ENCODE assay signal across 1 cellular context in the genomic region with DNA sequence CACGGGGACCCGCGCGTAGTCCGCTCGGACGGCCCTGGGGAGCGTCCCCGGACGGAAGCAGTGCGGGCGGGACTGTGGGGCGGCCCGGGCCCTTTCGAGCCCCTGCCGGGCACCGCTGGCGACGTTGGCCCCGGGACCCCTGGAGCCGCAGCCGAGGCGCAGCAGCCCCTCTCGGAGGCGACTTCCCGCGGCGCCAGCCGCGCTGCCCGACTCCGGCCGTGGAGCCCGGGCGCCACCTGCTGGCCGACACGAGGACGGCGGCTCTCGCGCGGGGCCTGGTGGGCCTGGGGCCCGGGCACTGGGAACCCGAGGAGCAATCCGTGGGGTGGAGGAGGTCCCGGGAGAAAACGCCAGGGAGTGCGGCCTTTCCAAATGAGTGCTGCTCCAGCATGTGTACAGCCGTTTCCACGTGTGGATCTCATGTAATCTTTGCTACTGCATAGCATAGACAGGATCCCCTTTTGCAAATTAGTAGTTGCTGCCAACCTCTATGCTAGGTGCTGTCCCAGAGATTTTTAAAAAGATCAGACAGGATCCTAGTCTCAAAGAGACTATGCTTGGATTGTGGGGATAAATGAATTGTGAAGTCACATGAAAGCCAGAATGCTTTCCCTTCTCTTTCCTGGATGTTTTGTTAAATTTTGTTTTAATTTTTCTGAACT.
TF ChIP-seq lines count a peak whose summit lies in the region.

No MANE protein-coding gene starts in this region.

TF ChIP-seq in HepG2, 621 proteins besides CTCF, POLR2A, EP300 and RAD21 (continued from another document and continues in another):
- TF ChIP-seq, protein P1, sequence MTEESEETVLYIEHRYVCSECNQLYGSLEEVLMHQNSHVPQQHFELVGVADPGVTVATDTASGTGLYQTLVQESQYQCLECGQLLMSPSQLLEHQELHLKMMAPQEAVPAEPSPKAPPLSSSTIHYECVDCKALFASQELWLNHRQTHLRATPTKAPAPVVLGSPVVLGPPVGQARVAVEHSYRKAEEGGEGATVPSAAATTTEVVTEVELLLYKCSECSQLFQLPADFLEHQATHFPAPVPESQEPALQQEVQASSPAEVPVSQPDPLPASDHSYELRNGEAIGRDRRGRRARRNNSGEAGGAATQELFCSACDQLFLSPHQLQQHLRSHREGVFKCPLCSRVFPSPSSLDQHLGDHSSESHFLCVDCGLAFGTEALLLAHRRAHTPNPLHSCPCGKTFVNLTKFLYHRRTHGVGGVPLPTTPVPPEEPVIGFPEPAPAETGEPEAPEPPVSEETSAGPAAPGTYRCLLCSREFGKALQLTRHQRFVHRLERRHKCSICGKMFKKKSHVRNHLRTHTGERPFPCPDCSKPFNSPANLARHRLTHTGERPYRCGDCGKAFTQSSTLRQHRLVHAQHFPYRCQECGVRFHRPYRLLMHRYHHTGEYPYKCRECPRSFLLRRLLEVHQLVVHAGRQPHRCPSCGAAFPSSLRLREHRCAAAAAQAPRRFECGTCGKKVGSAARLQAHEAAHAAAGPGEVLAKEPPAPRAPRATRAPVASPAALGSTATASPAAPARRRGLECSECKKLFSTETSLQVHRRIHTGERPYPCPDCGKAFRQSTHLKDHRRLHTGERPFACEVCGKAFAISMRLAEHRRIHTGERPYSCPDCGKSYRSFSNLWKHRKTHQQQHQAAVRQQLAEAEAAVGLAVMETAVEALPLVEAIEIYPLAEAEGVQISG (CRISPR knock-in tag; IDR thresholded peaks at IDR 0.05): no peak; the same call in none of the 2 replicates
- TF ChIP-seq MXI1 (IDR thresholded peaks at IDR 0.05; ENCODE audit: borderline replicate concordance, low read depth, low read length): no peak
- TF ChIP-seq, protein P2, sequence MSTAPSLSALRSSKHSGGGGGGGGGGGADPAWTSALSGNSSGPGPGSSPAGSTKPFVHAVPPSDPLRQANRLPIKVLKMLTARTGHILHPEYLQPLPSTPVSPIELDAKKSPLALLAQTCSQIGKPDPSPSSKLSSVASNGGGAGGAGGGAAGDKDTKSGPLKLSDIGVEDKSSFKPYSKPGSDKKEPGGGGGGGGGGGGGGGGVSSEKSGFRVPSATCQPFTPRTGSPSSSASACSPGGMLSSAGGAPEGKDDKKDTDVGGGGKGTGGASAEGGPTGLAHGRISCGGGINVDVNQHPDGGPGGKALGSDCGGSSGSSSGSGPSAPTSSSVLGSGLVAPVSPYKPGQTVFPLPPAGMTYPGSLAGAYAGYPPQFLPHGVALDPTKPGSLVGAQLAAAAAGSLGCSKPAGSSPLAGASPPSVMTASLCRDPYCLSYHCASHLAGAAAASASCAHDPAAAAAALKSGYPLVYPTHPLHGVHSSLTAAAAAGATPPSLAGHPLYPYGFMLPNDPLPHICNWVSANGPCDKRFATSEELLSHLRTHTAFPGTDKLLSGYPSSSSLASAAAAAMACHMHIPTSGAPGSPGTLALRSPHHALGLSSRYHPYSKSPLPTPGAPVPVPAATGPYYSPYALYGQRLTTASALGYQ (CRISPR knock-in tag; IDR thresholded peaks at IDR 0.05): no peak
- TF ChIP-seq, protein P3, sequence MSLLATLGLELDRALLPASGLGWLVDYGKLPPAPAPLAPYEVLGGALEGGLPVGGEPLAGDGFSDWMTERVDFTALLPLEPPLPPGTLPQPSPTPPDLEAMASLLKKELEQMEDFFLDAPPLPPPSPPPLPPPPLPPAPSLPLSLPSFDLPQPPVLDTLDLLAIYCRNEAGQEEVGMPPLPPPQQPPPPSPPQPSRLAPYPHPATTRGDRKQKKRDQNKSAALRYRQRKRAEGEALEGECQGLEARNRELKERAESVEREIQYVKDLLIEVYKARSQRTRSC (CRISPR knock-in tag; IDR thresholded peaks at IDR 0.05; ENCODE audit: low read depth): no peak
- TF ChIP-seq, protein P4, sequence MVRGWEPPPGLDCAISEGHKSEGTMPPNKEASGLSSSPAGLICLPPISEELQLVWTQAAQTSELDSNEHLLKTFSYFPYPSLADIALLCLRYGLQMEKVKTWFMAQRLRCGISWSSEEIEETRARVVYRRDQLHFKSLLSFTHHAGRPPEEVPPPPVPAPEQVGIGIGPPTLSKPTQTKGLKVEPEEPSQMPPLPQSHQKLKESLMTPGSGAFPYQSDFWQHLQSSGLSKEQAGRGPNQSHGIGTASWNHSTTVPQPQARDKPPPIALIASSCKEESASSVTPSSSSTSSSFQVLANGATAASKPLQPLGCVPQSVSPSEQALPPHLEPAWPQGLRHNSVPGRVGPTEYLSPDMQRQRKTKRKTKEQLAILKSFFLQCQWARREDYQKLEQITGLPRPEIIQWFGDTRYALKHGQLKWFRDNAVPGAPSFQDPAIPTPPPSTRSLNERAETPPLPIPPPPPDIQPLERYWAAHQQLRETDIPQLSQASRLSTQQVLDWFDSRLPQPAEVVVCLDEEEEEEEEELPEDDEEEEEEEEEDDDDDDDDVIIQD (CRISPR knock-in tag; IDR thresholded peaks at IDR 0.05; ENCODE audit: low read depth): no peak
- TF ChIP-seq, protein P5, sequence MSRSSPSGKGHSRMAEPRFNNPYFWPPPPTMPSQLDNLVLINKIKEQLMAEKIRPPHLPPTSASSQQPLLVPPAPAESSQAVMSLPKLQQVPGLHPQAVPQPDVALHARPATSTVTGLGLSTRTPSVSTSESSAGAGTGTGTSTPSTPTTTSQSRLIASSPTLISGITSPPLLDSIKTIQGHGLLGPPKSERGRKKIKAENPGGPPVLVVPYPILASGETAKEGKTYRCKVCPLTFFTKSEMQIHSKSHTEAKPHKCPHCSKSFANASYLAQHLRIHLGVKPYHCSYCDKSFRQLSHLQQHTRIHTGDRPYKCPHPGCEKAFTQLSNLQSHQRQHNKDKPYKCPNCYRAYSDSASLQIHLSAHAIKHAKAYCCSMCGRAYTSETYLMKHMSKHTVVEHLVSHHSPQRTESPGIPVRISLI (CRISPR knock-in tag; IDR thresholded peaks at IDR 0.05; ENCODE audit: borderline replicate concordance): no peak
- no peak; the same call in 1 of the 2 replicates for TF ChIP-seq MED1 (CRISPR knock-in tag; IDR thresholded peaks at IDR 0.05)
- no peak for TF ChIP-seq PITX1 (CRISPR knock-in tag; IDR thresholded peaks at IDR 0.05)
- no peak for TF ChIP-seq ATRX (CRISPR knock-in tag; IDR thresholded peaks at IDR 0.05; ENCODE audit: borderline replicate concordance)
- TF ChIP-seq, protein P6, sequence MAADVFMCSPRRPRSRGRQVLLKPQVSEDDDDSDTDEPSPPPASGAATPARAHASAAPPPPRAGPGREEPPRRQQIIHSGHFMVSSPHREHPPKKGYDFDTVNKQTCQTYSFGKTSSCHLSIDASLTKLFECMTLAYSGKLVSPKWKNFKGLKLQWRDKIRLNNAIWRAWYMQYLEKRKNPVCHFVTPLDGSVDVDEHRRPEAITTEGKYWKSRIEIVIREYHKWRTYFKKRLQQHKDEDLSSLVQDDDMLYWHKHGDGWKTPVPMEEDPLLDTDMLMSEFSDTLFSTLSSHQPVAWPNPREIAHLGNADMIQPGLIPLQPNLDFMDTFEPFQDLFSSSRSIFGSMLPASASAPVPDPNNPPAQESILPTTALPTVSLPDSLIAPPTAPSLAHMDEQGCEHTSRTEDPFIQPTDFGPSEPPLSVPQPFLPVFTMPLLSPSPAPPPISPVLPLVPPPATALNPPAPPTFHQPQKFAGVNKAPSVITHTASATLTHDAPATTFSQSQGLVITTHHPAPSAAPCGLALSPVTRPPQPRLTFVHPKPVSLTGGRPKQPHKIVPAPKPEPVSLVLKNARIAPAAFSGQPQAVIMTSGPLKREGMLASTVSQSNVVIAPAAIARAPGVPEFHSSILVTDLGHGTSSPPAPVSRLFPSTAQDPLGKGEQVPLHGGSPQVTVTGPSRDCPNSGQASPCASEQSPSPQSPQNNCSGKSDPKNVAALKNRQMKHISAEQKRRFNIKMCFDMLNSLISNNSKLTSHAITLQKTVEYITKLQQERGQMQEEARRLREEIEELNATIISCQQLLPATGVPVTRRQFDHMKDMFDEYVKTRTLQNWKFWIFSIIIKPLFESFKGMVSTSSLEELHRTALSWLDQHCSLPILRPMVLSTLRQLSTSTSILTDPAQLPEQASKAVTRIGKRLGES (CRISPR knock-in tag; IDR thresholded peaks at IDR 0.05; ENCODE audit: borderline replicate concordance): no peak
- TF ChIP-seq, protein P7, sequence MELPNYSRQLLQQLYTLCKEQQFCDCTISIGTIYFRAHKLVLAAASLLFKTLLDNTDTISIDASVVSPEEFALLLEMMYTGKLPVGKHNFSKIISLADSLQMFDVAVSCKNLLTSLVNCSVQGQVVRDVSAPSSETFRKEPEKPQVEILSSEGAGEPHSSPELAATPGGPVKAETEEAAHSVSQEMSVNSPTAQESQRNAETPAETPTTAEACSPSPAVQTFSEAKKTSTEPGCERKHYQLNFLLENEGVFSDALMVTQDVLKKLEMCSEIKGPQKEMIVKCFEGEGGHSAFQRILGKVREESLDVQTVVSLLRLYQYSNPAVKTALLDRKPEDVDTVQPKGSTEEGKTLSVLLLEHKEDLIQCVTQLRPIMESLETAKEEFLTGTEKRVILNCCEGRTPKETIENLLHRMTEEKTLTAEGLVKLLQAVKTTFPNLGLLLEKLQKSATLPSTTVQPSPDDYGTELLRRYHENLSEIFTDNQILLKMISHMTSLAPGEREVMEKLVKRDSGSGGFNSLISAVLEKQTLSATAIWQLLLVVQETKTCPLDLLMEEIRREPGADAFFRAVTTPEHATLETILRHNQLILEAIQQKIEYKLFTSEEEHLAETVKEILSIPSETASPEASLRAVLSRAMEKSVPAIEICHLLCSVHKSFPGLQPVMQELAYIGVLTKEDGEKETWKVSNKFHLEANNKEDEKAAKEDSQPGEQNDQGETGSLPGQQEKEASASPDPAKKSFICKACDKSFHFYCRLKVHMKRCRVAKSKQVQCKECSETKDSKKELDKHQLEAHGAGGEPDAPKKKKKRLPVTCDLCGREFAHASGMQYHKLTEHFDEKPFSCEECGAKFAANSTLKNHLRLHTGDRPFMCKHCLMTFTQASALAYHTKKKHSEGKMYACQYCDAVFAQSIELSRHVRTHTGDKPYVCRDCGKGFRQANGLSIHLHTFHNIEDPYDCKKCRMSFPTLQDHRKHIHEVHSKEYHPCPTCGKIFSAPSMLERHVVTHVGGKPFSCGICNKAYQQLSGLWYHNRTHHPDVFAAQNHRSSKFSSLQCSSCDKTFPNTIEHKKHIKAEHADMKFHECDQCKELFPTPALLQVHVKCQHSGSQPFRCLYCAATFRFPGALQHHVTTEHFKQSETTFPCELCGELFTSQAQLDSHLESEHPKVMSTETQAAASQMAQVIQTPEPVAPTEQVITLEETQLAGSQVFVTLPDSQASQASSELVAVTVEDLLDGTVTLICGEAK (IDR thresholded peaks at IDR 0.05): no peak
- TF ChIP-seq, protein P7 (CRISPR knock-in tag; IDR thresholded peaks at IDR 0.05): no peak
- TF ChIP-seq SRSF1 (optimal IDR thresholded peaks at IDR 0.05; ENCODE audit: low read depth, low read length): no peak
- TF ChIP-seq, protein P8, sequence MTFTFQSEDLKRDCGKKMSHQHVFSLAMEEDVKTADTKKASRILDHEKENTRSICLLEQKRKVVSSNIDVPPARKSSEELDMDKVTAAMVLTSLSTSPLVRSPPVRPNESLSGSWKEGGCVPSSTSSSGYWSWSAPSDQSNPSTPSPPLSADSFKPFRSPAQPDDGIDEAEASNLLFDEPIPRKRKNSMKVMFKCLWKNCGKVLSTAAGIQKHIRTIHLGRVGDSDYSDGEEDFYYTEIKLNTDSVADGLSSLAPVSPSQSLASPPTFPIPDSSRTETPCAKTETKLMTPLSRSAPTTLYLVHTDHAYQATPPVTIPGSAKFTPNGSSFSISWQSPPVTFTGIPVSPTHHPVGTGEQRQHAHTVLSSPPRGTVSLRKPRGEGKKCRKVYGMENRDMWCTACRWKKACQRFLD (CRISPR knock-in tag; IDR thresholded peaks at IDR 0.05; ENCODE audit: borderline replicate concordance): no peak
- no peak for TF ChIP-seq SRF (IDR thresholded peaks at IDR 0.05; ENCODE audit: low read depth, low read length)
- TF ChIP-seq HOXA3 (CRISPR knock-in tag; IDR thresholded peaks at IDR 0.05): peak; percentile 13; the same call in 1 of the 2 replicates
- no peak; the same call in 1 of the 2 replicates for TF ChIP-seq TMF1 (CRISPR knock-in tag; IDR thresholded peaks at IDR 0.05; ENCODE audit: low read depth)
- no peak for TF ChIP-seq NPAS2 (CRISPR knock-in tag; IDR thresholded peaks at IDR 0.05; ENCODE audit: borderline replicate concordance)
- TF ChIP-seq, protein P9, sequence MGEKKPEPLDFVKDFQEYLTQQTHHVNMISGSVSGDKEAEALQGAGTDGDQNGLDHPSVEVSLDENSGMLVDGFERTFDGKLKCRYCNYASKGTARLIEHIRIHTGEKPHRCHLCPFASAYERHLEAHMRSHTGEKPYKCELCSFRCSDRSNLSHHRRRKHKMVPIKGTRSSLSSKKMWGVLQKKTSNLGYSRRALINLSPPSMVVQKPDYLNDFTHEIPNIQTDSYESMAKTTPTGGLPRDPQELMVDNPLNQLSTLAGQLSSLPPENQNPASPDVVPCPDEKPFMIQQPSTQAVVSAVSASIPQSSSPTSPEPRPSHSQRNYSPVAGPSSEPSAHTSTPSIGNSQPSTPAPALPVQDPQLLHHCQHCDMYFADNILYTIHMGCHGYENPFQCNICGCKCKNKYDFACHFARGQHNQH (CRISPR knock-in tag; IDR thresholded peaks at IDR 0.05): peak; percentile 38; the same call in 1 of the 2 replicates
- TF ChIP-seq HCFC1 (IDR thresholded peaks at IDR 0.05; ENCODE audit: low read depth, low read length): no peak
- TF ChIP-seq ETV5 (CRISPR knock-in tag; IDR thresholded peaks at IDR 0.05; ENCODE audit: borderline replicate concordance): no peak
- TF ChIP-seq RBM39 (IDR thresholded peaks at IDR 0.05; ENCODE audit: low read depth, low read length, poor library complexity, severe bottlenecking): peak; percentile 4
- TF ChIP-seq ZNF850 (CRISPR knock-in tag; conservative IDR thresholded peaks at IDR 0.05): no peak
